ENCODE assay signal across 1 cellular context in the genomic region with DNA sequence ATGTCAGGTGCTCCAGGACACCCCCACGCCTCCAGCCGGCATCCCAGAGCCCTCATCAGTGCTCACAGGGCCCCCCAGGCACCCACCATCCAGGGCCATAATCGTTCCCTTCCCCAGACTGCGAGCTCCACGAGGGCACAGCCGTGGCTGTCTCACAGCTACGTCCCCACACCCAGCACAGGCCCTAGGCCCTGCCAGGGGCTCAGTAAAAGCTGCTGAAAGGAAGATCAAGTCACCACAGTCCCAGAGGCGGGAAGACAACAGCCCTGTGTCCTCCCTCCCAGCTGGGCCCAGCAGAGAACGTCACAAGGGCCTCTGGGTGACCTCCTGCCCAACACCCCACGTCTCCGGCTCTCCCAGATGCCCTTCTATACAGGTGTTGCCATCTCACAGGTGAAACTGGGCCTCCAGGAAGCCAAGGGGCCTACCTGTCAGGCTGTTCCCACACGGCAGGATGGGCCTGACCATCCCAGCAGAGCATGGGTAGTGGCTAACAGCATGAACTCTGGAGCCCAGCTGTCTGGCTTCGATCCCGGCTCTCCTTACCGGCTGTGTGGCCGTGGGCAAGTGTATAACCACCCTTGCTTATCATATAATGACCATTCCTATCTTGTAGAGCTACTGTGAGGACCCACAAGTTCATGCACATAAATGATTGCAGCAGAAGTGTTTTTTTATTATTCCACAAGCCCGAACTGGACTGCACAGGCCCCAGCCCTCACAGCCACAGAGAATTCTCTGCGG.
TF ChIP-seq lines count a peak whose summit lies in the region.

No MANE protein-coding gene starts in this region.

TF ChIP-seq in GM23338, 12 proteins besides CTCF, POLR2A, EP300 and RAD21 (continued from another document):
- TF ChIP-seq, protein P1, sequence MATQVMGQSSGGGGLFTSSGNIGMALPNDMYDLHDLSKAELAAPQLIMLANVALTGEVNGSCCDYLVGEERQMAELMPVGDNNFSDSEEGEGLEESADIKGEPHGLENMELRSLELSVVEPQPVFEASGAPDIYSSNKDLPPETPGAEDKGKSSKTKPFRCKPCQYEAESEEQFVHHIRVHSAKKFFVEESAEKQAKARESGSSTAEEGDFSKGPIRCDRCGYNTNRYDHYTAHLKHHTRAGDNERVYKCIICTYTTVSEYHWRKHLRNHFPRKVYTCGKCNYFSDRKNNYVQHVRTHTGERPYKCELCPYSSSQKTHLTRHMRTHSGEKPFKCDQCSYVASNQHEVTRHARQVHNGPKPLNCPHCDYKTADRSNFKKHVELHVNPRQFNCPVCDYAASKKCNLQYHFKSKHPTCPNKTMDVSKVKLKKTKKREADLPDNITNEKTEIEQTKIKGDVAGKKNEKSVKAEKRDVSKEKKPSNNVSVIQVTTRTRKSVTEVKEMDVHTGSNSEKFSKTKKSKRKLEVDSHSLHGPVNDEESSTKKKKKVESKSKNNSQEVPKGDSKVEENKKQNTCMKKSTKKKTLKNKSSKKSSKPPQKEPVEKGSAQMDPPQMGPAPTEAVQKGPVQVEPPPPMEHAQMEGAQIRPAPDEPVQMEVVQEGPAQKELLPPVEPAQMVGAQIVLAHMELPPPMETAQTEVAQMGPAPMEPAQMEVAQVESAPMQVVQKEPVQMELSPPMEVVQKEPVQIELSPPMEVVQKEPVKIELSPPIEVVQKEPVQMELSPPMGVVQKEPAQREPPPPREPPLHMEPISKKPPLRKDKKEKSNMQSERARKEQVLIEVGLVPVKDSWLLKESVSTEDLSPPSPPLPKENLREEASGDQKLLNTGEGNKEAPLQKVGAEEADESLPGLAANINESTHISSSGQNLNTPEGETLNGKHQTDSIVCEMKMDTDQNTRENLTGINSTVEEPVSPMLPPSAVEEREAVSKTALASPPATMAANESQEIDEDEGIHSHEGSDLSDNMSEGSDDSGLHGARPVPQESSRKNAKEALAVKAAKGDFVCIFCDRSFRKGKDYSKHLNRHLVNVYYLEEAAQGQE (IDR thresholded peaks at IDR 0.05; ENCODE audit: unreplicated experiment): no peak
- TF ChIP-seq EZH2phosphoT487 (IDR thresholded peaks at IDR 0.05; ENCODE audit: unreplicated experiment) (no peak), ZNF331 (CRISPR knock-in tag; IDR thresholded peaks at IDR 0.05; ENCODE audit: low read depth) (no peak), ZNF114 (CRISPR knock-in tag; IDR thresholded peaks at IDR 0.05) (no peak), STAT1 (IDR thresholded peaks at IDR 0.05; ENCODE audit: unreplicated experiment) (no peak)
- TF ChIP-seq, protein P2, sequence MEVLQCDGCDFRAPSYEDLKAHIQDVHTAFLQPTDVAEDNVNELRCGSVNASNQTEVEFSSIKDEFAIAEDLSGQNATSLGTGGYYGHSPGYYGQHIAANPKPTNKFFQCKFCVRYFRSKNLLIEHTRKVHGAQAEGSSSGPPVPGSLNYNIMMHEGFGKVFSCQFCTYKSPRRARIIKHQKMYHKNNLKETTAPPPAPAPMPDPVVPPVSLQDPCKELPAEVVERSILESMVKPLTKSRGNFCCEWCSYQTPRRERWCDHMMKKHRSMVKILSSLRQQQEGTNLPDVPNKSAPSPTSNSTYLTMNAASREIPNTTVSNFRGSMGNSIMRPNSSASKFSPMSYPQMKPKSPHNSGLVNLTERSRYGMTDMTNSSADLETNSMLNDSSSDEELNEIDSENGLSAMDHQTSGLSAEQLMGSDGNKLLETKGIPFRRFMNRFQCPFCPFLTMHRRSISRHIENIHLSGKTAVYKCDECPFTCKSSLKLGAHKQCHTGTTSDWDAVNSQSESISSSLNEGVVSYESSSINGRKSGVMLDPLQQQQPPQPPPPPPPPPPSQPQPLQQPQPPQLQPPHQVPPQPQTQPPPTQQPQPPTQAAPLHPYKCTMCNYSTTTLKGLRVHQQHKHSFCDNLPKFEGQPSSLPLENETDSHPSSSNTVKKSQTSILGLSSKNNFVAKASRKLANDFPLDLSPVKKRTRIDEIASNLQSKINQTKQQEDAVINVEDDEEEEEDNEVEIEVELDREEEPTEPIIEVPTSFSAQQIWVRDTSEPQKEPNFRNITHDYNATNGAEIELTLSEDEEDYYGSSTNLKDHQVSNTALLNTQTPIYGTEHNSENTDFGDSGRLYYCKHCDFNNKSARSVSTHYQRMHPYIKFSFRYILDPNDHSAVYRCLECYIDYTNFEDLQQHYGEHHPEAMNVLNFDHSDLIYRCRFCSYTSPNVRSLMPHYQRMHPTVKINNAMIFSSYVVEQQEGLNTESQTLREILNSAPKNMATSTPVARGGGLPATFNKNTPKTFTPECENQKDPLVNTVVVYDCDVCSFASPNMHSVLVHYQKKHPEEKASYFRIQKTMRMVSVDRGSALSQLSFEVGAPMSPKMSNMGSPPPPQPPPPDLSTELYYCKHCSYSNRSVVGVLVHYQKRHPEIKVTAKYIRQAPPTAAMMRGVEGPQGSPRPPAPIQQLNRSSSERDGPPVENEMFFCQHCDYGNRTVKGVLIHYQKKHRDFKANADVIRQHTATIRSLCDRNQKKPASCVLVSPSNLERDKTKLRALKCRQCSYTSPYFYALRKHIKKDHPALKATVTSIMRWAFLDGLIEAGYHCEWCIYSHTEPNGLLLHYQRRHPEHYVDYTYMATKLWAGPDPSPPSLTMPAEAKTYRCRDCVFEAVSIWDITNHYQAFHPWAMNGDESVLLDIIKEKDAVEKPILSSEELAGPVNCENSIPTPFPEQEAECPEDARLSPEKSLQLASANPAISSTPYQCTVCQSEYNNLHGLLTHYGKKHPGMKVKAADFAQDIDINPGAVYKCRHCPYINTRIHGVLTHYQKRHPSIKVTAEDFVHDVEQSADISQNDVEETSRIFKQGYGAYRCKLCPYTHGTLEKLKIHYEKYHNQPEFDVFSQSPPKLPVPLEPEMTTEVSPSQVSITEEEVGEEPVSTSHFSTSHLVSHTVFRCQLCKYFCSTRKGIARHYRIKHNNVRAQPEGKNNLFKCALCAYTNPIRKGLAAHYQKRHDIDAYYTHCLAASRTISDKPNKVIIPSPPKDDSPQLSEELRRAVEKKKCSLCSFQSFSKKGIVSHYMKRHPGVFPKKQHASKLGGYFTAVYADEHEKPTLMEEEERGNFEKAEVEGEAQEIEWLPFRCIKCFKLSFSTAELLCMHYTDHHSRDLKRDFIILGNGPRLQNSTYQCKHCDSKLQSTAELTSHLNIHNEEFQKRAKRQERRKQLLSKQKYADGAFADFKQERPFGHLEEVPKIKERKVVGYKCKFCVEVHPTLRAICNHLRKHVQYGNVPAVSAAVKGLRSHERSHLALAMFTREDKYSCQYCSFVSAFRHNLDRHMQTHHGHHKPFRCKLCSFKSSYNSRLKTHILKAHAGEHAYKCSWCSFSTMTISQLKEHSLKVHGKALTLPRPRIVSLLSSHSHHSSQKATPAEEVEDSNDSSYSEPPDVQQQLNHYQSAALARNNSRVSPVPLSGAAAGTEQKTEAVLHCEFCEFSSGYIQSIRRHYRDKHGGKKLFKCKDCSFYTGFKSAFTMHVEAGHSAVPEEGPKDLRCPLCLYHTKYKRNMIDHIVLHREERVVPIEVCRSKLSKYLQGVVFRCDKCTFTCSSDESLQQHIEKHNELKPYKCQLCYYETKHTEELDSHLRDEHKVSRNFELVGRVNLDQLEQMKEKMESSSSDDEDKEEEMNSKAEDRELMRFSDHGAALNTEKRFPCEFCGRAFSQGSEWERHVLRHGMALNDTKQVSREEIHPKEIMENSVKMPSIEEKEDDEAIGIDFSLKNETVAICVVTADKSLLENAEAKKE (CRISPR knock-in tag; IDR thresholded peaks at IDR 0.05): no peak
